In the genomic region with DNA sequence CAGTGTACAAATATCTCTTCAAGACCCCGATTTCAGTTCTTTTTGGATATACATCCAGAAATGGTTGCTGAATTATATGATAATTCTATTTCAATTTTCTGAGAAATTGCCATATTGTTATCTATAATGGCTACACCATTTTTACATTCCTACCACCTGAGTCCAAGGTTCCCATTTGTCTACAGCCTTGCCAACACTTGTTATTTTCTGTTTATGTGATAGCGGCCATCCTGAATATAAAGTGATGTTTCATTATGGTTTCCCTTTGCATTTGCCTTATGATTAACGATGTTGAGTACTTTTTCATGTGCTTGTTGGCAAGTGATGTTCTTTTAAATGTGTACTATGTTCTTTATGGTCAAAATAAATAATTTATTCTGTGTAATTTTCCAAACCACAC, we compare ENCODE assay signal across 12 cellular contexts. TPM values are rescaled to one million over a fixed set of nuclear protein-coding genes. Genes with fewer than 3 reads are reported as not detected.
"Had no signal": no experiment of that assay in that cellular context is flagged by ENCODE, and none has a peak within 500 bp of the region (broad histone marks: within the 10 kb centered on the region; RNA-seq: fewer than 3 reads in every experiment).

No MANE protein-coding gene starts in this region.

- H3K9ac ChIP-seq: GM23248 had no signal

- H3K9me3 ChIP-seq: HAP-1 had no signal

- ATAC-seq: GM23338, HCT116 had no signal

- H3K4me3 ChIP-seq: GM23248, GM23338, HAP-1 had no signal

- H3K4me2 ChIP-seq: GM23338 had no signal

- H3K27ac ChIP-seq: GM23248 had no signal

- FAIRE-seq: H1, H54 had no signal

- DNase-seq: GM23248, GOT3, H7, H9, HCEC 1CT, HFFc6 had no signal

- H3K36me3 ChIP-seq: HAP-1 had no signal

- H2AFZ ChIP-seq: GM23248, GM23338 had no signal

RNA-seq across cellular contexts. Expression of a gene that starts 8.5 kb away (rescaled TPM):
- total RNA-seq: GM23248, H4, H9, HFFc6 had no signal
